ENCODE assay signal across 3 cellular contexts in the genomic region with DNA sequence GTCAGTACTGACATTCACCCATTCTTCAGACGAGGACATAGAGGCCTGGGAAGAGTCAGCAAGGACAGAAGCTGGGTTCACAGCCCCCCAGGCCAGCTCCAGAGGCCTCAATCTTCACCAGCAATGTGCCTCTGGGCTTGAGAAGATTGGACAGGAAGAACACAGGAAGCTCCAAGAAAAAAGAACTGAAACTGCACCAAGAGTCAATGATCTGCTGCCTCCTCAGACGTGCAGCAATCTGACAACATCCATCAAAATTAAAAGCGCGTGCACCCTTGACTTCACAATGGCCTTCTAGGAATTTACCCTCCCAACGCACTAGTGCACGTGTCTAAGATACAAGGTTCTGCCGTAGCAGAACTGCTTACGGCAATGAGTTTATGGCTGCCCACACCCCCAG. TPM values are rescaled to one million over a fixed set of nuclear protein-coding genes. Genes with fewer than 3 reads are reported as not detected.
"Had no signal": no experiment of that assay in that cellular context is flagged by ENCODE, and none has a peak within 500 bp of the region (broad histone marks: within the 10 kb centered on the region; RNA-seq: fewer than 3 reads in every experiment).

No MANE protein-coding gene starts in this region.

RNA-seq across cellular contexts. Expression of a gene that starts 38.0 kb away (rescaled TPM):
- total RNA-seq: HT-29, IMR-90, K562 had no signal
